Comparison of ENCODE assay signal across 27 cellular contexts in genomic region chr1:14877224-14877623, GRCh38.
"Had no signal": no experiment of that assay in that cellular context is flagged by ENCODE, and none has a peak within 500 bp of the region (broad histone marks: within the 10 kb centered on the region; RNA-seq: fewer than 3 reads in every experiment).

No MANE protein-coding gene starts in this region.

- H3K27me3 ChIP-seq: hepatocyte, neural progenitor cell, sigmoid colon, spleen, testis, upper lobe of right lung, vagina had no signal

- H3K79me2 ChIP-seq: hepatocyte, parathyroid adenoma had no signal

- H3K27ac ChIP-seq: coronary artery, gastroesophageal sphincter, heart left ventricle, hepatocyte, left lung, neural progenitor cell, parathyroid adenoma, prostate gland, sigmoid colon, spleen, testis, tibial artery, upper lobe of right lung, vagina had no signal

- H3K4me1 ChIP-seq: gastroesophageal sphincter, heart left ventricle, left lung, prostate gland, sigmoid colon, testis, tibial artery, upper lobe of right lung had no signal

- H3K9ac ChIP-seq: neural progenitor cell, parathyroid adenoma had no signal

- H3K9me3 ChIP-seq: gastroesophageal sphincter, heart left ventricle, left lung, prostate gland, sigmoid colon, spleen, testis, tibial artery, upper lobe of right lung, vagina had no signal

- H3K36me3 ChIP-seq: gastroesophageal sphincter, heart left ventricle, left lung, neural progenitor cell, prostate gland, sigmoid colon, spleen, tibial artery, upper lobe of right lung, vagina had no signal

- DNase-seq: dermis blood vessel endothelial cell; effector memory CD4-positive, alpha-beta T cell; erythroblast; foreskin fibroblast; heart left ventricle; left cardiac atrium; left lung; mesenchymal stem cell; midbrain; naive thymus-derived CD4-positive, alpha-beta T cell; right cardiac atrium; sigmoid colon; spleen; stimulated activated CD4-positive, alpha-beta T cell treated with anti-CD3 and anti-CD28 coated beads, Interleukin-4, amount 100 ng/mL, for 4 hours; stimulated activated naive CD8-positive, alpha-beta T cell treated with anti-CD3 and anti-CD28 coated beads, Interleukin-15, Interleukin-2, amounts not matched to agents 100 U/mL and 50 U/mL, for 24 hours; substantia nigra; testis; tibial artery; upper lobe of right lung had no signal

- ATAC-seq: gastroesophageal sphincter; heart left ventricle; left cardiac atrium; left lung; naive thymus-derived CD4-positive, alpha-beta T cell; right cardiac atrium; stimulated activated memory B cell treated with anti-CD40 and anti-IgM and Interleukin-4, amounts not matched to agents 10 μg/mL and 1 μg/mL and 100 μg/mL, for 72 hours; stimulated activated naive CD8-positive, alpha-beta T cell treated with anti-CD3 and anti-CD28 coated beads, Interleukin-15, Interleukin-2, amounts not matched to agents 100 U/mL and 50 U/mL, for 24 hours; upper lobe of right lung had no signal

- H2AFZ ChIP-seq: hepatocyte, neural progenitor cell, parathyroid adenoma had no signal

- H3K4me2 ChIP-seq: hepatocyte, neural progenitor cell had no signal

- H3K4me3 ChIP-seq: coronary artery, gastroesophageal sphincter, heart left ventricle, hepatocyte, left lung, neural progenitor cell, prostate gland, sigmoid colon, spleen, testis, tibial artery, upper lobe of right lung, vagina had no signal
